11 cellular contexts compared by ENCODE assay signal in genomic region chr3:127000792-127001191, GRCh38.
"Had no signal": no experiment of that assay in that cellular context is flagged by ENCODE, and none has a peak within 500 bp of the region (broad histone marks: within the 10 kb centered on the region; RNA-seq: fewer than 3 reads in every experiment).

No MANE protein-coding gene starts in this region.

- H3K4me1 ChIP-seq: pancreas had no signal

- H3K9me3 Mint-ChIP-seq: activated CD8-positive, alpha-beta T cell treated with anti-CD3 and anti-CD28 coated beads for 36 hours; activated naive CD8-positive, alpha-beta T cell treated with anti-CD3 and anti-CD28 coated beads, Interleukin-2, amount 10 ng/mL, durations not matched to agents 7 days and 5 days; neural crest cell had no signal

- ATAC-seq: activated CD8-positive, alpha-beta T cell treated with anti-CD3 and anti-CD28 coated beads for 36 hours; heart left ventricle; pancreas had no signal

- H3K27ac Mint-ChIP-seq: activated CD8-positive, alpha-beta T cell treated with anti-CD3 and anti-CD28 coated beads for 36 hours; activated naive CD8-positive, alpha-beta T cell treated with anti-CD3 and anti-CD28 coated beads, Interleukin-2, amount 10 ng/mL, durations not matched to agents 7 days and 5 days had no signal

- H3K36me3 ChIP-seq: cardiac muscle cell, pancreas, transverse colon had no signal

- H3K36me3 Mint-ChIP-seq: activated naive CD8-positive, alpha-beta T cell treated with anti-CD3 and anti-CD28 coated beads, Interleukin-2, amount 10 ng/mL, durations not matched to agents 7 days and 5 days had no signal

- H3K27ac ChIP-seq: cardiac muscle cell, pancreas had no signal

- H3K4me3 ChIP-seq: cardiac muscle cell, esophagus squamous epithelium, heart left ventricle, pancreas, skin epidermis, transverse colon had no signal

- H3K27me3 Mint-ChIP-seq: activated CD8-positive, alpha-beta T cell treated with anti-CD3 and anti-CD28 coated beads for 36 hours; activated naive CD8-positive, alpha-beta T cell treated with anti-CD3 and anti-CD28 coated beads, Interleukin-2, amount 10 ng/mL, durations not matched to agents 7 days and 5 days had no signal

- H3K9me3 ChIP-seq: esophagus squamous epithelium, heart left ventricle, pancreas, transverse colon had no signal

- H3K27me3 ChIP-seq: cardiac muscle cell, esophagus squamous epithelium, heart left ventricle, pancreas, transverse colon had no signal

- DNase-seq: activated CD8-positive, alpha-beta memory T cell treated with anti-CD3 and anti-CD28 coated beads, Interleukin-2, amount 50 U/mL, for 4 hours; activated CD8-positive, alpha-beta T cell treated with anti-CD3 and anti-CD28 coated beads for 36 hours; activated naive CD8-positive, alpha-beta T cell treated with anti-CD3 and anti-CD28 coated beads, Interleukin-2, amount 10 ng/mL, durations not matched to agents 7 days and 5 days; esophagus squamous epithelium; heart left ventricle; mammary epithelial cell; pancreas; transverse colon had no signal

- H3K4me1 Mint-ChIP-seq: activated naive CD8-positive, alpha-beta T cell treated with anti-CD3 and anti-CD28 coated beads, Interleukin-2, amount 10 ng/mL, durations not matched to agents 7 days and 5 days had no signal

- H3K4me3 Mint-ChIP-seq: activated CD8-positive, alpha-beta T cell treated with anti-CD3 and anti-CD28 coated beads for 36 hours; activated naive CD8-positive, alpha-beta T cell treated with anti-CD3 and anti-CD28 coated beads, Interleukin-2, amount 10 ng/mL, durations not matched to agents 7 days and 5 days; neural crest cell had no signal
